Comparison of ENCODE assay signal across 13 cellular contexts in genomic region chr9:114179516-114179915, GRCh38.
"Had no signal": no experiment of that assay in that cellular context is flagged by ENCODE, and none has a peak within 500 bp of the region (broad histone marks: within the 10 kb centered on the region; RNA-seq: fewer than 3 reads in every experiment).

No MANE protein-coding gene starts in this region.

- H3K4me3 ChIP-seq: smooth muscle cell had no signal

- H3K4me1 Mint-ChIP-seq: activated CD4-positive, alpha-beta T cell treated with anti-CD3 and anti-CD28 coated beads for 36 hours; activated naive CD4-positive, alpha-beta T cell treated with anti-CD3 and anti-CD28 coated beads, Interleukin-2, amount 50 U/mL, for 24 hours; WTC11 had no signal

- H3K27me3 Mint-ChIP-seq: activated CD4-positive, alpha-beta T cell treated with anti-CD3 and anti-CD28 coated beads for 36 hours; activated naive CD4-positive, alpha-beta T cell treated with anti-CD3 and anti-CD28 coated beads, Interleukin-2, amount 50 U/mL, for 24 hours had no signal

- H3K9me3 Mint-ChIP-seq: activated naive CD4-positive, alpha-beta T cell treated with anti-CD3 and anti-CD28 coated beads, Interleukin-2, amount 50 U/mL, for 24 hours; endodermal cell; natural killer cell treated with Interleukin-12 subunit alpha and Interleukin-12 subunit beta and Interleukin-15 and Interleukin-18, amount 100 ng/mL, for 72 hours; T-helper 2 cell treated with Interferon-gamma antibody and Interleukin-4, amounts not matched to agents 5 μg/mL and 100 μg/mL, for 36 hours; WTC11 had no signal

- H3K9ac ChIP-seq: SK-N-SH had no signal

- H3K27me3 ChIP-seq: foreskin keratinocyte had no signal

- H3K4me3 Mint-ChIP-seq: activated CD4-positive, alpha-beta T cell treated with anti-CD3 and anti-CD28 coated beads for 36 hours; activated naive CD4-positive, alpha-beta T cell treated with anti-CD3 and anti-CD28 coated beads, Interleukin-2, amount 50 U/mL, for 24 hours; endodermal cell; natural killer cell treated with Interleukin-12 subunit alpha and Interleukin-12 subunit beta and Interleukin-15 and Interleukin-18, amount 100 ng/mL, for 72 hours; T-helper 2 cell treated with Interferon-gamma antibody and Interleukin-4, amounts not matched to agents 5 μg/mL and 100 μg/mL, for 36 hours; WTC11 had no signal

- H3K27ac ChIP-seq: foreskin keratinocyte had no signal

- H3K9me3 ChIP-seq: SK-N-SH had no signal

- H3K27ac Mint-ChIP-seq: activated CD4-positive, alpha-beta T cell treated with anti-CD3 and anti-CD28 coated beads for 36 hours; activated naive CD4-positive, alpha-beta T cell treated with anti-CD3 and anti-CD28 coated beads, Interleukin-2, amount 50 U/mL, for 24 hours; endodermal cell; natural killer cell treated with Interleukin-12 subunit alpha and Interleukin-12 subunit beta and Interleukin-15 and Interleukin-18, amount 100 ng/mL, for 72 hours; T-helper 2 cell treated with Interferon-gamma antibody and Interleukin-4, amounts not matched to agents 5 μg/mL and 100 μg/mL, for 36 hours; WTC11 had no signal

- DNase-seq: activated CD4-positive, alpha-beta T cell treated with anti-CD3 and anti-CD28 coated beads for 36 hours; activated CD4-positive, alpha-beta T cell treated with anti-CD3 and anti-CD28 coated beads, Interleukin-2, amount 50 U/mL, for 48 hours; activated gamma-delta T cell; endodermal cell; foreskin keratinocyte; mesendoderm; stimulated activated CD4-positive, alpha-beta T cell treated with anti-CD3 and anti-CD28 coated beads, Interleukin-4, amount 100 ng/mL, for 1 hour had no signal

- ATAC-seq: activated CD4-positive, alpha-beta T cell treated with anti-CD3 and anti-CD28 coated beads for 36 hours; foreskin keratinocyte; natural killer cell treated with Interleukin-12 subunit alpha and Interleukin-12 subunit beta and Interleukin-15 and Interleukin-18, amount 100 ng/mL, for 72 hours; WTC11 had no signal

- H3K36me3 Mint-ChIP-seq: activated naive CD4-positive, alpha-beta T cell treated with anti-CD3 and anti-CD28 coated beads, Interleukin-2, amount 50 U/mL, for 24 hours; natural killer cell treated with Interleukin-12 subunit alpha and Interleukin-12 subunit beta and Interleukin-15 and Interleukin-18, amount 100 ng/mL, for 72 hours; WTC11 had no signal
